ENCODE assay signal across 14 cellular contexts in the genomic region with DNA sequence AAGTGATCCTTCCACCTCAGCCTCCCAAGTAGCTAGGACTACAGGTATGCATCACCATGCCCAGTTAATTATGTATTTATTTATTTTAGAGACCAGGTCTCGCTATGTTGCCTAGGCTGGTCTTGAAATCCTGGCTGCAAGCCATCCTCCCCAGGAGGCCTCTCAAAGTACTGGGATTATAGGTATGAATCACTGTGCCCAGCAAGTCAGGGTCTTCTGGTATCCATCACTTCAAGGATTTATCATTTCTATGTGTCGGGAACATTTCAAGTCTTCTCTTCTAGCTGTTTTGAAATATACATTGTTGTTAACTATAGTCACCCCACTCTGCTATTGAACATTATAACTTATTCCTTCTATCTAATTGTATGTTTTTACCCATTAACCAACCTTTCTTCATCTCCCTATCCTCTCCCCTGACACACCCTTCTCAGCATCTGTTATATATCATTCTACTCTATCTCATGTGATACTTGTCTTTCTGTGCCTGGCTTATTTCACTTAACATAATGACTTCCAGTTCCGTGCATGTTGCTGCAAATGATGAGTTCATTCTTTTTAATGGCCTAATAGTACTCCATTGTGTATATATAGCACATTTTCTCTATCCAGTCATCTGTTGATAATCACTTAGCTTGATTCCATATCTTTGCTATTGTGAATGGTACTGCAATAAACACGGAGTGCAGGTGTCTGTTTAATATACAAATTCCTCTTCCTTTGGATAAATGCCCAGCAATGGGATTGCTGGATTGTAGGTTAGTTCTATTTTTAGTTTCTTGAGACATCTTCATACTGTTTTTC. TPM values are rescaled to one million over a fixed set of nuclear protein-coding genes. Genes with fewer than 3 reads are reported as not detected.
DNase-seq lines count a peak whose midpoint lies in the region; ATAC-seq, FAIRE-seq and TF ChIP-seq lines count a peak whose summit lies in the region.
"Had no signal": no experiment of that assay in that cellular context is flagged by ENCODE, and none has a peak within 500 bp of the region (broad histone marks: within the 10 kb centered on the region; RNA-seq: fewer than 3 reads in every experiment).

No MANE protein-coding gene starts in this region.

- peak; percentile 9; the same call in 1 of the 2 replicates for ATAC-seq in IMR-90 (ENCODE audit: low read depth)
- ATAC-seq in right lobe of liver: no peak

- H3K27ac Mint-ChIP-seq in Calu3 (ENCODE audit: unreplicated experiment) (no peak overlapping the region), astrocyte (ENCODE audit: unreplicated experiment) (no peak overlapping the region)
- H3K27ac Mint-ChIP-seq in activated naive CD4-positive, alpha-beta T cell treated with anti-CD3 and anti-CD28 coated beads for 36 hours: no peak overlapping the region
- H3K27ac Mint-ChIP-seq: activated CD8-positive, alpha-beta T cell treated with anti-CD3 and anti-CD28 coated beads, Interleukin-2, amount 10 ng/mL, durations not matched to agents 7 days and 5 days; immature natural killer cell; T-helper 2 cell treated with Interferon-gamma antibody and Interleukin-4, amounts not matched to agents 5 μg/mL and 100 μg/mL, for 36 hours had no signal

- TF ChIP-seq CTCF in Calu3 (IDR thresholded peaks at IDR 0.05; ENCODE audit: unreplicated experiment): no peak
- TF ChIP-seq CTCF in IMR-90 (conservative IDR thresholded peaks at IDR 0.05; ENCODE audit: low read depth, low read length): no peak
- no peak for TF ChIP-seq CTCF in astrocyte (IDR thresholded peaks at IDR 0.05; ENCODE audit: insufficient read depth, low read depth, low read length)
- no peak for TF ChIP-seq CTCF in right lobe of liver (IDR thresholded peaks at IDR 0.05)

- no peak for FAIRE-seq in astrocyte (lab: Jason Lieb, UNC)

- POLR2A ChIA-PET in IMR-90 (lab: Charles Lee; ENCODE audit: unreplicated experiment): no interaction called here

- H3K79me2 ChIP-seq in astrocyte (ENCODE audit: insufficient read depth, low read length): no peaks in the 10 kb centered on the region

- WGBS in IMR-90 (ENCODE audit: extremely low coverage in 2 of 2, insufficient read length in 1 of 2), 2 experiments: no CpG with 5 or more reads among the region's 4 CpGs
- WGBS in right lobe of liver (ENCODE audit: insufficient coverage, low coverage, low lambda C conversion rate, missing lambda C conversion rate): 52% methylated on average over 4 of the region's 4 CpGs

- H3K27ac ChIP-seq in IMR-90 (ENCODE audit: insufficient read depth, low read length) (no peak overlapping the region; the same call in 1 of the 2 replicates), astrocyte (ENCODE audit: low read depth, low read length) (peak overlapping the region; percentile 4), right lobe of liver (no peak overlapping the region)
- H3K27ac ChIP-seq: esophagus squamous epithelium, suprapubic skin had no signal

- H4K20me1 ChIP-seq in IMR-90 (ENCODE audit: insufficient read depth, low read length) (no peaks in the 10 kb centered on the region), astrocyte (ENCODE audit: insufficient read depth, low read length) (no peaks in the 10 kb centered on the region)

- H2AK9ac ChIP-seq in IMR-90 (replicated peaks; ENCODE audit: low read depth, low read length, poor library complexity): no peak overlapping the region

- peak overlapping the region; percentile 73 for H2BK120ac ChIP-seq in IMR-90 (ENCODE audit: low read depth, low read length)

- H3K23ac ChIP-seq in IMR-90 (ENCODE audit: low read depth, low read length): 0 out of 2 replicates have a peak overlapping the region, but pooled peaks have one; percentile 7

- peak overlapping the region; percentile 43 for H4K91ac ChIP-seq in IMR-90 (ENCODE audit: insufficient read depth, low read depth, low read length)

- CTCF ChIA-PET in Calu3 (lab: Charles Lee) (interaction anchor here (0.7 to 3.1 kb wide), 11 partner anchors 14 to 310 kb away, joined by 3 to 39 read pairs (median 6); no protein-coding TSS in a partner anchor), IMR-90 (lab: Yijun Ruan, JAX) (interaction anchor here (0.7 to 3.1 kb wide), 8 partner anchors 10 to 310 kb away, joined by 3 to 35 read pairs (median 4); no protein-coding TSS in a partner anchor)
- CTCF ChIA-PET in activated naive CD4-positive, alpha-beta T cell treated with anti-CD3 and anti-CD28 coated beads for 36 hours (lab: Charles Lee): interaction anchor here (0.7 to 6.5 kb wide), 18 partner anchors 10 to 217 kb away, joined by 3 to 155 read pairs (median 5); no protein-coding TSS in a partner anchor

- peak overlapping the region; percentile 68; the same call in 1 of the 2 replicates for H2BK20ac ChIP-seq in IMR-90 (ENCODE audit: low read depth, low read length)

- peak overlapping the region; percentile 68; the same call in 1 of the 2 replicates for H2AK5ac ChIP-seq in IMR-90 (ENCODE audit: low read depth, low read length)

- no peak for TF ChIP-seq POLR2A in IMR-90 (IDR thresholded peaks at IDR 0.05; ENCODE audit: low read depth, low read length)
- TF ChIP-seq POLR2A in right lobe of liver (IDR thresholded peaks at IDR 0.05): no peak

- H2BK5ac ChIP-seq in IMR-90 (ENCODE audit: low read depth, low read length, poor library complexity, severe bottlenecking): peak overlapping the region; percentile 69

- H3K9me3 Mint-ChIP-seq in Calu3 (ENCODE audit: low read depth, unreplicated experiment): no peaks in the 10 kb centered on the region
- no peaks in the 10 kb centered on the region for H3K9me3 Mint-ChIP-seq in astrocyte (ENCODE audit: unreplicated experiment)
- H3K9me3 Mint-ChIP-seq in activated naive CD4-positive, alpha-beta T cell treated with anti-CD3 and anti-CD28 coated beads for 36 hours: no peaks in the 10 kb centered on the region
- H3K9me3 Mint-ChIP-seq: central memory CD8-positive, alpha-beta T cell; immature natural killer cell; T-helper 2 cell treated with Interferon-gamma antibody and Interleukin-4, amounts not matched to agents 5 μg/mL and 100 μg/mL, for 36 hours had no signal

- in situ Hi-C loops in IMR-90 (cut with MboI; ENCODE audit: low sequenced_read_pairs): loop anchor here (5.0 kb wide), 1 partner anchor 1055 kb away; no protein-coding TSS in a partner anchor

- H4K5ac ChIP-seq in IMR-90 (ENCODE audit: low read depth, low read length): no peak overlapping the region

- H3K4me3 ChIP-seq in IMR-90 (ENCODE audit: insufficient read depth, low read depth, low read length) (no peak overlapping the region), astrocyte (ENCODE audit: insufficient read depth, low read depth, low read length) (no peak overlapping the region), right lobe of liver (no peak overlapping the region)
- H3K4me3 ChIP-seq: esophagus squamous epithelium, suprapubic skin had no signal

- peak overlapping the region; percentile 35; the same call in 1 of the 2 replicates for H3K18ac ChIP-seq in IMR-90 (ENCODE audit: low read depth, low read length)

- H3K4me2 ChIP-seq in IMR-90 (ENCODE audit: low read depth, low read length) (peak overlapping the region; percentile 13; the same call in 1 of the 2 replicates), astrocyte (ENCODE audit: low read length) (peak overlapping the region; percentile 36)

- intact Hi-C loops in Calu3 (cut with micrococcal nuclease; ENCODE audit: unreplicated experiment) (loop anchor here (1.0 to 10.0 kb wide), 4 partner anchors 35 to 1053 kb away; partner anchors contain the start of genes ARHGEF28 and ENC1), IMR-90 (cut with micrococcal nuclease) (loop anchor here (1.0 to 2.0 kb wide), 4 partner anchors 101 to 1057 kb away; no protein-coding TSS in a partner anchor), right lobe of liver (cut with DNase I) (no loop called here)
- intact Hi-C loops in activated naive CD4-positive, alpha-beta T cell treated with anti-CD3 and anti-CD28 coated beads for 36 hours (cut with micrococcal nuclease): loop anchor here (1.0 to 2.0 kb wide), 4 partner anchors 73 to 1057 kb away; no protein-coding TSS in a partner anchor

- H2BK15ac ChIP-seq in IMR-90 (ENCODE audit: low read depth, low read length): no peak overlapping the region; the same call in 2 of the 3 replicates

- dilution Hi-C loops in IMR-90 (cut with HindIII; ENCODE audit: low sequenced_read_pairs, unreplicated experiment): loop anchor here (25.0 kb wide), 1 partner anchor 195 kb away; no protein-coding TSS in a partner anchor

- no peaks in the 10 kb centered on the region for H3K36me3 ChIP-seq in IMR-90 (ENCODE audit: control insufficient read depth, insufficient read depth, low read length)
- H3K36me3 ChIP-seq in astrocyte (ENCODE audit: insufficient read depth, low read length): no peaks in the 10 kb centered on the region
- H3K36me3 ChIP-seq in right lobe of liver: no peaks in the 10 kb centered on the region
- H3K36me3 ChIP-seq: esophagus squamous epithelium, suprapubic skin had no signal

- H2AFZ ChIP-seq in IMR-90 (replicated peaks; ENCODE audit: low read length, poor library complexity) (no peak overlapping the region), astrocyte (ENCODE audit: low read depth, low read length) (no peak overlapping the region)

- no peaks in the 10 kb centered on the region for H3K27me3 ChIP-seq in IMR-90 (ENCODE audit: control insufficient read depth, insufficient read depth, low read length)
- H3K27me3 ChIP-seq in astrocyte (ENCODE audit: insufficient read depth, low read length): no peaks in the 10 kb centered on the region
- H3K27me3 ChIP-seq in right lobe of liver: no peaks in the 10 kb centered on the region
- H3K27me3 ChIP-seq: esophagus squamous epithelium, suprapubic skin had no signal

- H3K4me1 Mint-ChIP-seq in Calu3 (ENCODE audit: low read depth, unreplicated experiment): peaks cover 26% of the 10 kb centered on the region
- peaks cover 5% of the 10 kb centered on the region for H3K4me1 Mint-ChIP-seq in astrocyte (ENCODE audit: low read depth, unreplicated experiment)
- H3K4me1 Mint-ChIP-seq in activated naive CD4-positive, alpha-beta T cell treated with anti-CD3 and anti-CD28 coated beads for 36 hours (ENCODE audit: low read depth): no peaks in the 10 kb centered on the region
- H3K4me1 Mint-ChIP-seq: central memory CD8-positive, alpha-beta T cell; immature natural killer cell had no signal

- no peak overlapping the region for H3K14ac ChIP-seq in IMR-90 (replicated peaks; ENCODE audit: low read depth, low read length)

- H3K36me3 Mint-ChIP-seq in Calu3 (ENCODE audit: insufficient read depth, unreplicated experiment) (no peaks in the 10 kb centered on the region), astrocyte (ENCODE audit: low read depth, unreplicated experiment) (peaks cover 4% of the 10 kb centered on the region)
- H3K36me3 Mint-ChIP-seq in activated naive CD4-positive, alpha-beta T cell treated with anti-CD3 and anti-CD28 coated beads for 36 hours (ENCODE audit: low read depth): peaks cover 3% of the 10 kb centered on the region
- H3K36me3 Mint-ChIP-seq: immature natural killer cell had no signal

- BruUV-seq in Calu3 (replicated peaks; lab: Mats Ljungman, UMichigan) (no TSS peak), IMR-90 (replicated peaks; lab: Mats Ljungman, UMichigan) (no TSS peak)

- H3K4me1 ChIP-seq in IMR-90 (ENCODE audit: control insufficient read depth, insufficient read depth, low read length): no peaks in the 10 kb centered on the region
- H3K4me1 ChIP-seq in astrocyte (ENCODE audit: insufficient read depth, low read length): peaks cover 13% of the 10 kb centered on the region
- H3K4me1 ChIP-seq in right lobe of liver: no peaks in the 10 kb centered on the region
- H3K4me1 ChIP-seq: suprapubic skin had no signal

- H3K27me3 Mint-ChIP-seq in Calu3 (ENCODE audit: unreplicated experiment): no peaks in the 10 kb centered on the region
- no peaks in the 10 kb centered on the region for H3K27me3 Mint-ChIP-seq in astrocyte (ENCODE audit: low read depth, unreplicated experiment)
- H3K27me3 Mint-ChIP-seq in activated naive CD4-positive, alpha-beta T cell treated with anti-CD3 and anti-CD28 coated beads for 36 hours (ENCODE audit: low read depth): peaks cover 2% of the 10 kb centered on the region
- H3K27me3 Mint-ChIP-seq: central memory CD8-positive, alpha-beta T cell had no signal

- peak overlapping the region; percentile 75 for H3K4ac ChIP-seq in IMR-90 (ENCODE audit: low read depth, low read length)

- H3K9me1 ChIP-seq in IMR-90 (ENCODE audit: insufficient read depth, low read length): no peaks in the 10 kb centered on the region

- H3K9ac ChIP-seq in IMR-90 (ENCODE audit: low read depth, low read length): no peak overlapping the region
- no peak overlapping the region for H3K9ac ChIP-seq in astrocyte (ENCODE audit: low read length)

- H3K4me3 Mint-ChIP-seq in Calu3 (ENCODE audit: low read depth, unreplicated experiment) (no peak overlapping the region), astrocyte (ENCODE audit: unreplicated experiment) (no peak overlapping the region)
- no peak overlapping the region for H3K4me3 Mint-ChIP-seq in activated naive CD4-positive, alpha-beta T cell treated with anti-CD3 and anti-CD28 coated beads for 36 hours
- H3K4me3 Mint-ChIP-seq: activated CD8-positive, alpha-beta T cell treated with anti-CD3 and anti-CD28 coated beads, Interleukin-2, amount 10 ng/mL, durations not matched to agents 7 days and 5 days; central memory CD8-positive, alpha-beta T cell; immature natural killer cell; T-helper 2 cell treated with Interferon-gamma antibody and Interleukin-4, amounts not matched to agents 5 μg/mL and 100 μg/mL, for 36 hours had no signal

- no peaks in the 10 kb centered on the region for H3K79me1 ChIP-seq in IMR-90 (ENCODE audit: low read depth in 1 of 2, low read length in 2 of 2)

- TF ChIP-seq RAD21 in IMR-90 (IDR thresholded peaks at IDR 0.05; ENCODE audit: low read length): no peak

- H3K56ac ChIP-seq in IMR-90 (ENCODE audit: extremely low read depth, insufficient read depth, low read length): no peak overlapping the region

- no peaks in the 10 kb centered on the region for H3K9me3 ChIP-seq in IMR-90 (ENCODE audit: control insufficient read depth, insufficient read depth, low read length)
- no peaks in the 10 kb centered on the region for H3K9me3 ChIP-seq in astrocyte (ENCODE audit: insufficient read depth, low read depth, low read length)
- H3K9me3 ChIP-seq in right lobe of liver: no peaks in the 10 kb centered on the region
- H3K9me3 ChIP-seq: esophagus squamous epithelium, suprapubic skin had no signal

- DNase-seq in Calu3 (peak; percentile 29), IMR-90 (peak; percentile 79), astrocyte (ENCODE audit: low read depth) (peak; percentile 35), kidney tubule cell (ENCODE audit: low spot score) (peak; percentile 84), epidermal melanocyte (ENCODE audit: insufficient read length, low spot score) (no peak), right lobe of liver (no peak)
- no peak for DNase-seq in activated naive CD4-positive, alpha-beta T cell treated with anti-CD3 and anti-CD28 coated beads for 36 hours
- DNase-seq: esophagus squamous epithelium, right cardiac atrium had no signal

- peak overlapping the region; percentile 10 to 44; a peak in 1 of 4 replicates for H4K8ac ChIP-seq in IMR-90 (ENCODE audit: low read depth in 2 of 2, low read length in 2 of 2)

RNA-seq across cellular contexts. Expression of gene UTP15, which starts 26.4 kb away (rescaled TPM):
- total RNA-seq in Calu3 (2022) (44.4 and 47.5 TPM in 2 replicates), IMR-90 (2012; rRNA removed) (28.0 and 31.1 TPM in 2 replicates), astrocyte (23.7 and 25.6 TPM in 2 replicates), right lobe of liver (10 to 100 TPM in 3 of 6 experiments, 1 to 10 TPM in 3; 6.0 to 16.5 (median 10.6) TPM)
- 10.9 and 11.4 TPM in 2 replicates for polyA plus RNA-seq in IMR-90 (2012; rRNA removed)
- polyA plus RNA-seq in IMR-90 (2012; cell fraction: cytosol; rRNA removed): 1.5 and 3.1 TPM in 2 replicates
- polyA plus RNA-seq in IMR-90 (2012; cell fraction: nucleus; rRNA removed; ENCODE audit: low replicate concordance): 19.0 and 31.7 TPM in 2 replicates
- total RNA-seq in activated naive CD4-positive, alpha-beta T cell treated with anti-CD3 and anti-CD28 coated beads for 36 hours: 10 to 100 TPM; 25.3 to 28.5 TPM

RNA-seq across cellular contexts. Expression of gene ANKRA2, which starts 26.5 kb away (rescaled TPM):
- 24.4 and 26.5 TPM in 2 replicates for total RNA-seq in Calu3 (2022)
- 10.8 and 11.7 TPM in 2 replicates for total RNA-seq in IMR-90 (2012; rRNA removed)
- 11.7 and 12.5 TPM in 2 replicates for polyA plus RNA-seq in IMR-90 (2012; rRNA removed)
- 5.8 and 5.9 TPM in 2 replicates for polyA plus RNA-seq in IMR-90 (2012; cell fraction: cytosol; rRNA removed)
- polyA plus RNA-seq in IMR-90 (2012; cell fraction: nucleus; rRNA removed; ENCODE audit: low replicate concordance): 9.0 and 29.1 TPM in 2 replicates
- 12.7 and 15.7 TPM in 2 replicates for total RNA-seq in astrocyte
- 10 to 100 TPM in 1 of 6 experiments, 1 to 10 TPM in 5; 7.4 to 12.2 (median 9.0) TPM for total RNA-seq in right lobe of liver
- 10 to 100 TPM; 26.5 to 26.9 TPM for total RNA-seq in activated naive CD4-positive, alpha-beta T cell treated with anti-CD3 and anti-CD28 coated beads for 36 hours

RNA-seq across cellular contexts. Expression of gene ARHGEF28, which starts 34.1 kb away (rescaled TPM):
- total RNA-seq in Calu3 (2022): 79.3 and 92.0 TPM in 2 replicates
- total RNA-seq in IMR-90 (2012; rRNA removed): 13.9 and 16.0 TPM in 2 replicates
- 3.6 TPM in 2 replicates for polyA plus RNA-seq in IMR-90 (2012; rRNA removed)
- 1.3 and 1.6 TPM in 2 replicates for polyA plus RNA-seq in IMR-90 (2012; cell fraction: cytosol; rRNA removed)
- polyA plus RNA-seq in IMR-90 (2012; cell fraction: nucleus; rRNA removed; ENCODE audit: low replicate concordance): 9.9 and 15.0 TPM in 2 replicates
- total RNA-seq in astrocyte: 8.1 and 8.5 TPM in 2 replicates
- 10 to 100 TPM in 2 of 6 experiments, 1 to 10 TPM in 4; 3.0 to 14.9 (median 6.4) TPM for total RNA-seq in right lobe of liver
- not detected for total RNA-seq in activated naive CD4-positive, alpha-beta T cell treated with anti-CD3 and anti-CD28 coated beads for 36 hours
- total RNA-seq: activated CD8-positive, alpha-beta T cell treated with anti-CD3 and anti-CD28 coated beads, Interleukin-2, amount 10 ng/mL, durations not matched to agents 7 days and 5 days had no signal

Comparison
In these comparisons a context has a peak if more than half of its experiments do, and no peak if none do; other contexts are left out.
1. DNase-seq: peak in Calu3 (single experiment), IMR-90 (single experiment), astrocyte (single experiment) and kidney tubule cell (single experiment); none in epidermal melanocyte (single experiment), right lobe of liver (0 of 3) and activated naive CD4-positive, alpha-beta T cell treated with anti-CD3 and anti-CD28 coated beads for 36 hours (single experiment).
2. intact Hi-C loops: an anchor here in Calu3 (1.0 to 10.0 kb wide), IMR-90 (1.0 to 2.0 kb wide) and activated naive CD4-positive, alpha-beta T cell treated with anti-CD3 and anti-CD28 coated beads for 36 hours (1.0 to 2.0 kb wide); none called in right lobe of liver.